19 cellular contexts compared by ENCODE assay signal in the genomic region with DNA sequence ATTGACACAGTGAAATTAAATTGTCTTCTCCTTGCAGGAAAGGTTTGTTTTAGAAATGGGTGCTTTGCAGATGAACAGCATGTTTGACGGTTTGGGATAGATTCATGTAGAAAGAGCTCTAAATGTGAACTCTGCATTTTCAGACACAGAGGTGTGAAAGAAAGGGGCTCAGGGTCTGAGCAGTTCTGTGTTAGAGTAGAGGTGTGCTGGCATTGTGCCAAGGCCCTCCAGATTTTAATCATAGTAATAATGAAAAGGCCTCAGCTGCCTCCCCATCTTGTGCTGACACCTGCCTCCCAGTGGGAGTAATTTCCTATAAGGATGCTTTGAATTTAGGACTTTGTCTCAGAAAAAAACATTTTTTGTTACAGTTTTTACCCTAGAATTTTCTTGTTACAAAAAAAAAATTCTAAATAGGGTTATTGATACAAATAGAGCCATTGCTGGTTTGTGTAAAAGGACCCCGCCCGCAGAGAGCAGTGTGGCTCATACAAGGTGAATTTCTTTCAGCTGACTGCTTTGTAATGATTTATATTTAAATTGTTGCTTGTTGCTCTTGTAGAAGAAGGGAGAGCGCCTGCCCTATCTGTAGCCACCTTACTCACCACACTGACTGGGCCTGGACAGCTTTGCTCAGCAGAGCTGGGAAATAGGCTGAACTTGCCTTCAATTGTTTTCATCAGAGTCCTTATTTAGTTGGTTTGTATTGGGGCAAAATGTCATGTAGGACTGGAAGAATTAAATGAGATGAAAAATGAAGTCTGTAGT.
A peak's percentile ranks its signal among the peaks of the same experiment; 100 is the strongest.
DNase-seq lines count a peak whose midpoint lies in the region; TF ChIP-seq lines count a peak whose summit lies in the region.
"Had no signal": no experiment of that assay in that cellular context is flagged by ENCODE, and none has a peak within 500 bp of the region (broad histone marks: within the 10 kb centered on the region; RNA-seq: fewer than 3 reads in every experiment).

No MANE protein-coding gene starts in this region.

- H2AFZ ChIP-seq in hepatocyte: no peak overlapping the region
- H2AFZ ChIP-seq: PC-9 had no signal

- H4K20me1 ChIP-seq in hepatocyte (ENCODE audit: insufficient read depth, poor library complexity, severe bottlenecking): peaks cover 43% of the 10 kb centered on the region

- peaks cover 9% of the 10 kb centered on the region for H3K4me1 Mint-ChIP-seq in endothelial cell (ENCODE audit: unreplicated experiment)

- H3K36me3 ChIP-seq in hepatocyte (replicated peaks; ENCODE audit: insufficient read depth, low read depth): no peaks in the 10 kb centered on the region
- H3K36me3 ChIP-seq: pancreas had no signal

- H3K27me3 ChIP-seq in hepatocyte: no peaks in the 10 kb centered on the region
- H3K27me3 ChIP-seq: pancreas had no signal

- 93% methylated on average over 3 of the region's 4 CpGs for WGBS in hepatocyte (ENCODE audit: low lambda C conversion rate, missing lambda C conversion rate)

- H3K4me3 ChIP-seq in hepatocyte: no peak overlapping the region
- H3K4me3 ChIP-seq: left ventricle myocardium inferior, pancreas, PC-9, skin epidermis had no signal

- peaks cover 6% of the 10 kb centered on the region for H3K36me3 Mint-ChIP-seq in endothelial cell (ENCODE audit: low read depth, unreplicated experiment)

- H3K27ac Mint-ChIP-seq in endothelial cell (ENCODE audit: unreplicated experiment): peak overlapping the region; percentile 14
- H3K27ac Mint-ChIP-seq: activated CD4-positive, alpha-beta memory T cell treated with anti-CD3 and anti-CD28 coated beads for 36 hours had no signal

- no peak overlapping the region for H3K4me2 ChIP-seq in hepatocyte
- H3K4me2 ChIP-seq: PC-9 had no signal

- peaks cover 36% of the 10 kb centered on the region for H3K79me2 ChIP-seq in hepatocyte

- no peaks in the 10 kb centered on the region for H3K9me3 ChIP-seq in hepatocyte (ENCODE audit: low read depth)
- H3K9me3 ChIP-seq: left ventricle myocardium inferior, pancreas had no signal

- no peaks in the 10 kb centered on the region for H3K9me2 ChIP-seq in hepatocyte (replicated peaks; ENCODE audit: insufficient read depth)

- H3K27ac ChIP-seq in hepatocyte: no peak overlapping the region
- H3K27ac ChIP-seq: left ventricle myocardium inferior, pancreas, PC-9 had no signal

- H3K27me3 Mint-ChIP-seq in endothelial cell (ENCODE audit: unreplicated experiment): peaks cover 10% of the 10 kb centered on the region
- H3K27me3 Mint-ChIP-seq: activated CD4-positive, alpha-beta memory T cell treated with anti-CD3 and anti-CD28 coated beads for 36 hours had no signal

- DNase-seq in DMS79 (lab: John Stamatoyannopoulos, UW): peak; percentile 21
- peak; percentile 67 for DNase-seq in NCI-H1092 treated with DMSO at 0.1 percent for 48 hours (lab: John Stamatoyannopoulos, UW)
- DNase-seq in NCI-H2227 treated with DMSO at 0.1 percent for 48 hours (lab: John Stamatoyannopoulos, UW): peak; percentile 85
- DNase-seq in endothelial cell (ENCODE audit: low spot score): no peak
- DNase-seq in mucosa of gallbladder (ENCODE audit: low spot score): no peak
- DNase-seq in hepatocyte (ENCODE audit: low spot score): no peak
- no peak for DNase-seq in globus pallidus (ENCODE audit: low spot score)
- DNase-seq: activated CD4-positive, alpha-beta memory T cell treated with anti-CD3 and anti-CD28 coated beads for 36 hours; AML-193; amygdala; Calu3; foreskin melanocyte; H7; left ventricle myocardium inferior; NCI-H446 treated with DMSO at 0.1 percent for 48 hours; pancreas; PC-9; stimulated activated CD4-positive, alpha-beta T cell treated with anti-CD3 and anti-CD28 coated beads, Interleukin-4, amount 100 ng/mL, for 4 hours had no signal

- H3K4me3 Mint-ChIP-seq in endothelial cell (ENCODE audit: unreplicated experiment): no peak overlapping the region
- H3K4me3 Mint-ChIP-seq: activated CD4-positive, alpha-beta memory T cell treated with anti-CD3 and anti-CD28 coated beads for 36 hours had no signal

- H3K4me1 ChIP-seq in hepatocyte (ENCODE audit: insufficient read depth): peaks cover 25% of the 10 kb centered on the region

- TF ChIP-seq CTCF in endothelial cell (IDR thresholded peaks at IDR 0.05; ENCODE audit: unreplicated experiment) (no peak), hepatocyte (IDR thresholded peaks at IDR 0.05; ENCODE audit: poor library complexity) (no peak)

- H3K9me3 Mint-ChIP-seq in endothelial cell (ENCODE audit: unreplicated experiment): no peaks in the 10 kb centered on the region
- H3K9me3 Mint-ChIP-seq: activated CD4-positive, alpha-beta memory T cell treated with anti-CD3 and anti-CD28 coated beads for 36 hours had no signal

Comparison
In these comparisons a context has a peak if more than half of its experiments do, and no peak if none do; other contexts are left out.
1. DNase-seq: peak in DMS79 (single experiment), NCI-H1092 treated with DMSO at 0.1 percent for 48 hours (single experiment) and NCI-H2227 treated with DMSO at 0.1 percent for 48 hours (single experiment); none in endothelial cell (single experiment), mucosa of gallbladder (single experiment), hepatocyte (single experiment) and globus pallidus (single experiment).